Comparison of ENCODE assay signal across 9 cellular contexts in the genomic region with DNA sequence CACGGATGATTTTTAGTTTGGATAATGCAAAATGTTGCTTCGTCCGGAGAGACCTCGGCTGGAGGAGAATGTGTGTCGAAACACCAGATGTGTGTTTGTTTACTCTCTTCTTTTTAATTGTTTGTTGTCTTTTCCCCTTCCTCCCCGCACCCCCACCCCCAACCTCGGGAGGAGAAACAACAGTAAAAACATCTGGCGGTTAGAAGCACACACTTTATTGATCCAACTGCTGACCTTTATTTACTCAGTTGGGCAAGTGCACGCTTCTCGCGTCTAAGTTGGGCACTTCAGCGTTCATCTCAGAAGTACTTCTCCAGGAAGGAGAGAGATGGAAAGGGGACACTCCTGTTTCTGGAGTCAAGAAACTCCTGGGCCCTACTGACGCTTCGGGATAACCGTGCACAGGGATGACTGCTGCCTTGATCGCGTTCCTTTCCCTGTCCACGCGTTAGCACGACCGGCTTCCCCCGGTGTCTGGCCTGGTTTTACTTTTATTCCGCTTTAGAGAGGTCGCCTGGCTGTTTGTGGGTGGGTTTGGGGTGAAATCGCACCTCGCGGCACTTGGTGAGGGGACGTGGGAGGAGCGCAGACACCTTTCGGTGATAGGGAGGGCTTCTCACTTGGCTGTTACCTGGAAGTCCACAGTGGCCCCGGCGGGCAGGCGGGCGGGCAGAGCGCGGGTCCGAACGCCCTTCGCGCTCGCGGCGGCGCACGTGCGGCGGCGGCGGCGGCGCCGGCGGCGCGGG.
DNase-seq lines count a peak whose midpoint lies in the region; ATAC-seq and TF ChIP-seq lines count a peak whose summit lies in the region.
"Had no signal": no experiment of that assay in that cellular context is flagged by ENCODE, and none has a peak within 500 bp of the region (broad histone marks: within the 10 kb centered on the region; RNA-seq: fewer than 3 reads in every experiment).

No MANE protein-coding gene starts in this region.

- H3K27me3 ChIP-seq in upper lobe of left lung (peaks cover 3 to 13% (median 7%) of the 10 kb centered on the region in 4 donors), Karpas-422 (ENCODE audit: low read length) (no peaks in the 10 kb centered on the region)

- TF ChIP-seq POLR2A in upper lobe of left lung (IDR thresholded peaks at IDR 0.05): peak in 1 of 4 donors; percentile 28

- H3K4me3 ChIP-seq in cardiac fibroblast (replicated peaks in 1 of 2; ENCODE audit: low read depth in 2 of 2, low read length in 2 of 2): peak overlapping the region; percentile 45 to 60
- peak overlapping the region; percentile 52 to 72 (median 59) for H3K4me3 ChIP-seq in upper lobe of left lung
- H3K4me3 ChIP-seq in Karpas-422 (ENCODE audit: low read length): no peak overlapping the region

- peak in 1 of 2 donors; percentile 15 for ATAC-seq in upper lobe of left lung (ENCODE audit: low FRiP score in 2 of 2)

- no peak overlapping the region for H3K9ac ChIP-seq in Karpas-422 (ENCODE audit: low read length)

- H3K4me2 ChIP-seq in Karpas-422 (ENCODE audit: low read depth, low read length, poor library complexity, severe bottlenecking): no peak overlapping the region

- H3K27ac ChIP-seq in upper lobe of left lung (peak overlapping the region; percentile 85 to 90 (median 87)), Karpas-422 (ENCODE audit: low read length) (no peak overlapping the region)
- H3K27ac ChIP-seq: C4-2B had no signal

- WGBS in upper lobe of left lung, 2 donors: 2% methylated on average over 15 to 40 of the region's 55 CpGs

- TF ChIP-seq CTCF in cardiac fibroblast (IDR thresholded peaks at IDR 0.05; ENCODE audit: low read depth, low read length) (no peak), upper lobe of left lung (IDR thresholded peaks at IDR 0.05) (no peak)

- no peaks in the 10 kb centered on the region for H4K20me1 ChIP-seq in Karpas-422 (ENCODE audit: insufficient read depth, low read depth, low read length)

- no peaks in the 10 kb centered on the region for H3K79me2 ChIP-seq in Karpas-422 (ENCODE audit: low read length)

- H3K9me2 ChIP-seq in Karpas-422 (replicated peaks; ENCODE audit: insufficient read depth, low read length): no peaks in the 10 kb centered on the region

- no peaks in the 10 kb centered on the region for H3K9me3 ChIP-seq in upper lobe of left lung
- peaks cover 17% of the 10 kb centered on the region for H3K9me3 ChIP-seq in Karpas-422 (ENCODE audit: low read length)

- no peak overlapping the region for H2AFZ ChIP-seq in Karpas-422 (ENCODE audit: low read length)

- peaks cover 21 to 52% (median 33%) of the 10 kb centered on the region in 4 donors for H3K4me1 ChIP-seq in upper lobe of left lung
- H3K4me1 ChIP-seq in Karpas-422 (ENCODE audit: low read length): no peaks in the 10 kb centered on the region

- no peaks in the 10 kb centered on the region for H3K36me3 ChIP-seq in upper lobe of left lung
- H3K36me3 ChIP-seq in Karpas-422 (ENCODE audit: insufficient read depth, low read length): no peaks in the 10 kb centered on the region

- peak; percentile 39 for DNase-seq in NCI-H1092 treated with DMSO at 0.1 percent for 48 hours (lab: John Stamatoyannopoulos, UW)
- no peak for DNase-seq in NCI-H1092 (lab: John Stamatoyannopoulos, UW)
- peak; percentile 59 for DNase-seq in NCI-H2029 (lab: John Stamatoyannopoulos, UW)
- DNase-seq in cardiac fibroblast (ENCODE audit: low read depth in 2 of 2): peak; percentile 24 to 25
- DNase-seq in lung microvascular endothelial cell (ENCODE audit: low read depth in 2 of 2): peak; percentile 7 to 70
- DNase-seq in upper lobe of left lung: peak; percentile 47 to 83
- DNase-seq in activated CD4-positive, CD25-positive, alpha-beta regulatory T cell (lab: John Stamatoyannopoulos, UW): no peak
- no peak for DNase-seq in Karpas-422

- TF ChIP-seq EP300 in upper lobe of left lung (IDR thresholded peaks at IDR 0.05): no peak

Comparison
In these comparisons a context has a peak if more than half of its experiments do, and no peak if none do; other contexts are left out.
1. DNase-seq: peak in NCI-H1092 treated with DMSO at 0.1 percent for 48 hours (single experiment), NCI-H2029 (single experiment), cardiac fibroblast (2 of 2), lung microvascular endothelial cell (2 of 2) and upper lobe of left lung (2 of 2); none in NCI-H1092 (single experiment), activated CD4-positive, CD25-positive, alpha-beta regulatory T cell (0 of 4) and Karpas-422 (single experiment).